In the genomic region with DNA sequence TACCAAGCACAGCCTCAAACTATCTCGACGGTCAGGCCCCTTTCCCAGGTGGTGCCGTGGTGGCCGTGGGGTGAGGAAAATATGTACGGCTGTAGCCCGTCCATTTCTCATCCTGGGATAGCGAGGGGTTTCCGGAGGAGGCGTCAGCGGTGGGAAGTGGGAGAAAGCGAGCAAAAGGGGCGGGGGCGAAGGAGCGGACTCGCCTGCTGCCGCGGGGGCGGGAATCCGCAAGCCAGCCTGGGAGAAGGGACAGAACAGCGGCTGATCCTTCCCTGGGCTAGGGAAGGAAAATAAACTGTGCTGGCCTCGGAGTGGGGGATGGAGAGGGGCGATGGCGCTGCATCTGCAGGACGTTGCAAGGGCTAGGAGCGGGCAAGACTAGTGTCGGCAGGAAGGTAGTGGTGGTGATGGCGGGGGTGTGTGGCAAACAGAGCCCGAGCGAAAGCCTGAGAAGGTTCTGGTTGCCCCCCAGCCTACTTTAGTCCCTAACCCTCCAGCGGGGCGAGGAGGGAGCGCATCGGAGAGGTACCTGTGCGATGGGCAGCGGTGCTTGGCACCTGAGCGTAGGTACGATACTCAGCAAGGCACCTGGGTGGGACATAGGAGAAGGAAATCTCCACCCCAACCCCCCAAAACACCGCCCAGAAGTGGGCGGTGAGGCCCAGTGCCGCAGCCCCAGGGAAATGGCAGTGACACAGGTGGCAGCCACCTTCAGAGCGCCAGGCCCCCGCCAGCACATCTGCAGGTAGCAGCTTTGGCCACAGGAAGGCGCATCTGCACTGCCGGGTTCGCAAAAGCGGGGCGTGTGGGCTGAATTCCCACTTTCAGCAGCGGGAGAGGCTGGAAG, we compare ENCODE assay signal across 1 cellular context.
A peak's percentile ranks its signal among the peaks of the same experiment; 100 is the strongest.
TF ChIP-seq lines count a peak whose summit lies in the region.

No MANE protein-coding gene starts in this region.

TF ChIP-seq in HEK293, 187 proteins besides CTCF, POLR2A, EP300 and RAD21 (continued from another document and continues in another):
- peak; percentile 88 for TF ChIP-seq ZXDB (tag by site-specific recombination; IDR thresholded peaks at IDR 0.05)
- TF ChIP-seq, protein P1, sequence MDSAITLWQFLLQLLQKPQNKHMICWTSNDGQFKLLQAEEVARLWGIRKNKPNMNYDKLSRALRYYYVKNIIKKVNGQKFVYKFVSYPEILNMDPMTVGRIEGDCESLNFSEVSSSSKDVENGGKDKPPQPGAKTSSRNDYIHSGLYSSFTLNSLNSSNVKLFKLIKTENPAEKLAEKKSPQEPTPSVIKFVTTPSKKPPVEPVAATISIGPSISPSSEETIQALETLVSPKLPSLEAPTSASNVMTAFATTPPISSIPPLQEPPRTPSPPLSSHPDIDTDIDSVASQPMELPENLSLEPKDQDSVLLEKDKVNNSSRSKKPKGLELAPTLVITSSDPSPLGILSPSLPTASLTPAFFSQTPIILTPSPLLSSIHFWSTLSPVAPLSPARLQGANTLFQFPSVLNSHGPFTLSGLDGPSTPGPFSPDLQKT (IDR thresholded peaks at IDR 0.05; ENCODE audit: borderline replicate concordance, low read depth, low read length), result no peak
- TF ChIP-seq ZNF140 (tag by site-specific recombination; IDR thresholded peaks at IDR 0.05), result no peak
- TF ChIP-seq, protein P2, sequence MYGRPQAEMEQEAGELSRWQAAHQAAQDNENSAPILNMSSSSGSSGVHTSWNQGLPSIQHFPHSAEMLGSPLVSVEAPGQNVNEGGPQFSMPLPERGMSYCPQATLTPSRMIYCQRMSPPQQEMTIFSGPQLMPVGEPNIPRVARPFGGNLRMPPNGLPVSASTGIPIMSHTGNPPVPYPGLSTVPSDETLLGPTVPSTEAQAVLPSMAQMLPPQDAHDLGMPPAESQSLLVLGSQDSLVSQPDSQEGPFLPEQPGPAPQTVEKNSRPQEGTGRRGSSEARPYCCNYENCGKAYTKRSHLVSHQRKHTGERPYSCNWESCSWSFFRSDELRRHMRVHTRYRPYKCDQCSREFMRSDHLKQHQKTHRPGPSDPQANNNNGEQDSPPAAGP (tag by site-specific recombination; IDR thresholded peaks at IDR 0.05), result no peak
- no peak for TF ChIP-seq ZSCAN30 (tag by site-specific recombination; IDR thresholded peaks at IDR 0.05)
- no peak for TF ChIP-seq GLI2 (tag by site-specific recombination; IDR thresholded peaks at IDR 0.05; ENCODE audit: borderline replicate concordance, low read depth)
- no peak for TF ChIP-seq TCF7L2 (IDR thresholded peaks at IDR 0.05; ENCODE audit: borderline replicate concordance, low read depth, low read length)
- TF ChIP-seq, protein P3, sequence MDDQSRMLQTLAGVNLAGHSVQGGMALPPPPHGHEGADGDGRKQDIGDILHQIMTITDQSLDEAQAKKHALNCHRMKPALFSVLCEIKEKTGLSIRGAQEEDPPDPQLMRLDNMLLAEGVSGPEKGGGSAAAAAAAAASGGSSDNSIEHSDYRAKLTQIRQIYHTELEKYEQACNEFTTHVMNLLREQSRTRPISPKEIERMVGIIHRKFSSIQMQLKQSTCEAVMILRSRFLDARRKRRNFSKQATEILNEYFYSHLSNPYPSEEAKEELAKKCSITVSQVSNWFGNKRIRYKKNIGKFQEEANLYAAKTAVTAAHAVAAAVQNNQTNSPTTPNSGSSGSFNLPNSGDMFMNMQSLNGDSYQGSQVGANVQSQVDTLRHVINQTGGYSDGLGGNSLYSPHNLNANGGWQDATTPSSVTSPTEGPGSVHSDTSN (CRISPR knock-in tag; IDR thresholded peaks at IDR 0.05), result no peak
- no peak for TF ChIP-seq ZNF473 (tag by site-specific recombination; IDR thresholded peaks at IDR 0.05)
- TF ChIP-seq ZNF530 (tag by site-specific recombination; IDR thresholded peaks at IDR 0.05; ENCODE audit: low read depth), result no peak
- TF ChIP-seq ZBTB21 (tag by site-specific recombination; IDR thresholded peaks at IDR 0.05), result no peak
- TF ChIP-seq, protein P4, sequence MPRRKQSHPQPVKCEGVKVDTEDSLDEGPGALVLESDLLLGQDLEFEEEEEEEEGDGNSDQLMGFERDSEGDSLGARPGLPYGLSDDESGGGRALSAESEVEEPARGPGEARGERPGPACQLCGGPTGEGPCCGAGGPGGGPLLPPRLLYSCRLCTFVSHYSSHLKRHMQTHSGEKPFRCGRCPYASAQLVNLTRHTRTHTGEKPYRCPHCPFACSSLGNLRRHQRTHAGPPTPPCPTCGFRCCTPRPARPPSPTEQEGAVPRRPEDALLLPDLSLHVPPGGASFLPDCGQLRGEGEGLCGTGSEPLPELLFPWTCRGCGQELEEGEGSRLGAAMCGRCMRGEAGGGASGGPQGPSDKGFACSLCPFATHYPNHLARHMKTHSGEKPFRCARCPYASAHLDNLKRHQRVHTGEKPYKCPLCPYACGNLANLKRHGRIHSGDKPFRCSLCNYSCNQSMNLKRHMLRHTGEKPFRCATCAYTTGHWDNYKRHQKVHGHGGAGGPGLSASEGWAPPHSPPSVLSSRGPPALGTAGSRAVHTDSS (tag by site-specific recombination; IDR thresholded peaks at IDR 0.05), result no peak
- no peak for TF ChIP-seq ZNF585B (tag by site-specific recombination; IDR thresholded peaks at IDR 0.05)
- TF ChIP-seq ZNF658 (tag by site-specific recombination; IDR thresholded peaks at IDR 0.05), result no peak
- TF ChIP-seq, protein P5, sequence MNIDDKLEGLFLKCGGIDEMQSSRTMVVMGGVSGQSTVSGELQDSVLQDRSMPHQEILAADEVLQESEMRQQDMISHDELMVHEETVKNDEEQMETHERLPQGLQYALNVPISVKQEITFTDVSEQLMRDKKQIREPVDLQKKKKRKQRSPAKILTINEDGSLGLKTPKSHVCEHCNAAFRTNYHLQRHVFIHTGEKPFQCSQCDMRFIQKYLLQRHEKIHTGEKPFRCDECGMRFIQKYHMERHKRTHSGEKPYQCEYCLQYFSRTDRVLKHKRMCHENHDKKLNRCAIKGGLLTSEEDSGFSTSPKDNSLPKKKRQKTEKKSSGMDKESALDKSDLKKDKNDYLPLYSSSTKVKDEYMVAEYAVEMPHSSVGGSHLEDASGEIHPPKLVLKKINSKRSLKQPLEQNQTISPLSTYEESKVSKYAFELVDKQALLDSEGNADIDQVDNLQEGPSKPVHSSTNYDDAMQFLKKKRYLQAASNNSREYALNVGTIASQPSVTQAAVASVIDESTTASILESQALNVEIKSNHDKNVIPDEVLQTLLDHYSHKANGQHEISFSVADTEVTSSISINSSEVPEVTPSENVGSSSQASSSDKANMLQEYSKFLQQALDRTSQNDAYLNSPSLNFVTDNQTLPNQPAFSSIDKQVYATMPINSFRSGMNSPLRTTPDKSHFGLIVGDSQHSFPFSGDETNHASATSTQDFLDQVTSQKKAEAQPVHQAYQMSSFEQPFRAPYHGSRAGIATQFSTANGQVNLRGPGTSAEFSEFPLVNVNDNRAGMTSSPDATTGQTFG (tag by site-specific recombination; IDR thresholded peaks at IDR 0.05; ENCODE audit: borderline replicate concordance), result no peak
- TF ChIP-seq, protein P6, sequence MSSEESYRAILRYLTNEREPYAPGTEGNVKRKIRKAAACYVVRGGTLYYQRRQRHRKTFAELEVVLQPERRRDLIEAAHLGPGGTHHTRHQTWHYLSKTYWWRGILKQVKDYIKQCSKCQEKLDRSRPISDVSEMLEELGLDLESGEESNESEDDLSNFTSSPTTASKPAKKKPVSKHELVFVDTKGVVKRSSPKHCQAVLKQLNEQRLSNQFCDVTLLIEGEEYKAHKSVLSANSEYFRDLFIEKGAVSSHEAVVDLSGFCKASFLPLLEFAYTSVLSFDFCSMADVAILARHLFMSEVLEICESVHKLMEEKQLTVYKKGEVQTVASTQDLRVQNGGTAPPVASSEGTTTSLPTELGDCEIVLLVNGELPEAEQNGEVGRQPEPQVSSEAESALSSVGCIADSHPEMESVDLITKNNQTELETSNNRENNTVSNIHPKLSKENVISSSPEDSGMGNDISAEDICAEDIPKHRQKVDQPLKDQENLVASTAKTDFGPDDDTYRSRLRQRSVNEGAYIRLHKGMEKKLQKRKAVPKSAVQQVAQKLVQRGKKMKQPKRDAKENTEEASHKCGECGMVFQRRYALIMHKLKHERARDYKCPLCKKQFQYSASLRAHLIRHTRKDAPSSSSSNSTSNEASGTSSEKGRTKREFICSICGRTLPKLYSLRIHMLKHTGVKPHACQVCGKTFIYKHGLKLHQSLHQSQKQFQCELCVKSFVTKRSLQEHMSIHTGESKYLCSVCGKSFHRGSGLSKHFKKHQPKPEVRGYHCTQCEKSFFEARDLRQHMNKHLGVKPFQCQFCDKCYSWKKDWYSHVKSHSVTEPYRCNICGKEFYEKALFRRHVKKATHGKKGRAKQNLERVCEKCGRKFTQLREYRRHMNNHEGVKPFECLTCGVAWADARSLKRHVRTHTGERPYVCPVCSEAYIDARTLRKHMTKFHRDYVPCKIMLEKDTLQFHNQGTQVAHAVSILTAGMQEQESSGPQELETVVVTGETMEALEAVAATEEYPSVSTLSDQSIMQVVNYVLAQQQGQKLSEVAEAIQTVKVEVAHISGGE (tag by site-specific recombination; conservative IDR thresholded peaks at IDR 0.05; ENCODE audit: low read depth), result no peak
- TF ChIP-seq, protein P7, sequence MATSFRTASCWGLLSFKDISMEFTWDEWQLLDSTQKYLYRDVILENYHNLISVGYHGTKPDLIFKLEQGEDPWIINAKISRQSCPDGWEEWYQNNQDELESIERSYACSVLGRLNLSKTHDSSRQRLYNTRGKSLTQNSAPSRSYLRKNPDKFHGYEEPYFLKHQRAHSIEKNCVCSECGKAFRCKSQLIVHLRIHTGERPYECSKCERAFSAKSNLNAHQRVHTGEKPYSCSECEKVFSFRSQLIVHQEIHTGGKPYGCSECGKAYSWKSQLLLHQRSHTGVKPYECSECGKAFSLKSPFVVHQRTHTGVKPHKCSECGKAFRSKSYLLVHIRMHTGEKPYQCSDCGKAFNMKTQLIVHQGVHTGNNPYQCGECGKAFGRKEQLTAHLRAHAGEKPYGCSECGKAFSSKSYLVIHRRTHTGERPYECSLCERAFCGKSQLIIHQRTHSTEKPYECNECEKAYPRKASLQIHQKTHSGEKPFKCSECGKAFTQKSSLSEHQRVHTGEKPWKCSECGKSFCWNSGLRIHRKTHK (tag by site-specific recombination; IDR thresholded peaks at IDR 0.05), result no peak
- TF ChIP-seq ZNF155 (tag by site-specific recombination; IDR thresholded peaks at IDR 0.05), result no peak
- TF ChIP-seq ZBTB48 (tag by site-specific recombination; IDR thresholded peaks at IDR 0.05), result peak; percentile 71
- TF ChIP-seq ZFP3 (tag by site-specific recombination; IDR thresholded peaks at IDR 0.05; ENCODE audit: low read depth), result no peak
- TF ChIP-seq MZF1 (tag by site-specific recombination; IDR thresholded peaks at IDR 0.05; ENCODE audit: borderline replicate concordance), result no peak
- TF ChIP-seq ZNF76 (tag by site-specific recombination; IDR thresholded peaks at IDR 0.05; ENCODE audit: borderline replicate concordance, low read depth), result peak; percentile 36; the same call in 1 of the 2 replicates
- TF ChIP-seq, protein P8, sequence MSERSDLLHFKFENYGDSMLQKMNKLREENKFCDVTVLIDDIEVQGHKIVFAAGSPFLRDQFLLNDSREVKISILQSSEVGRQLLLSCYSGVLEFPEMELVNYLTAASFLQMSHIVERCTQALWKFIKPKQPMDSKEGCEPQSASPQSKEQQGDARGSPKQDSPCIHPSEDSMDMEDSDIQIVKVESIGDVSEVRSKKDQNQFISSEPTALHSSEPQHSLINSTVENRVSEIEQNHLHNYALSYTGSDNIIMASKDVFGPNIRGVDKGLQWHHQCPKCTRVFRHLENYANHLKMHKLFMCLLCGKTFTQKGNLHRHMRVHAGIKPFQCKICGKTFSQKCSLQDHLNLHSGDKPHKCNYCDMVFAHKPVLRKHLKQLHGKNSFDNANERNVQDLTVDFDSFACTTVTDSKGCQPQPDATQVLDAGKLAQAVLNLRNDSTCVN (tag by site-specific recombination; optimal IDR thresholded peaks at IDR 0.05), result peak; percentile 29
- TF ChIP-seq HOXA7 (CRISPR knock-in tag; IDR thresholded peaks at IDR 0.05; ENCODE audit: borderline replicate concordance), result no peak
- TF ChIP-seq ZNF274 (IDR thresholded peaks at IDR 0.05; ENCODE audit: low read length), result no peak
- TF ChIP-seq ZNF274 (tag by site-specific recombination; IDR thresholded peaks at IDR 0.05; ENCODE audit: borderline replicate concordance), result no peak
- TF ChIP-seq KLF9 (tag by site-specific recombination; IDR thresholded peaks at IDR 0.05; ENCODE audit: low read depth), result peak; percentile 72
- 0 out of 2 replicates have a peak, but pooled peaks have one; percentile 33 for TF ChIP-seq KLF8 (tag by site-specific recombination; IDR thresholded peaks at IDR 0.05)
- no peak for TF ChIP-seq KLF10 (tag by site-specific recombination; IDR thresholded peaks at IDR 0.05)
- no peak for TF ChIP-seq ZNF16 (tag by site-specific recombination; IDR thresholded peaks at IDR 0.05; ENCODE audit: low read depth)
- TF ChIP-seq ZNF548 (tag by site-specific recombination; IDR thresholded peaks at IDR 0.05), result no peak
- no peak for TF ChIP-seq ZNF248 (tag by site-specific recombination; IDR thresholded peaks at IDR 0.05)
- TF ChIP-seq, protein P9, sequence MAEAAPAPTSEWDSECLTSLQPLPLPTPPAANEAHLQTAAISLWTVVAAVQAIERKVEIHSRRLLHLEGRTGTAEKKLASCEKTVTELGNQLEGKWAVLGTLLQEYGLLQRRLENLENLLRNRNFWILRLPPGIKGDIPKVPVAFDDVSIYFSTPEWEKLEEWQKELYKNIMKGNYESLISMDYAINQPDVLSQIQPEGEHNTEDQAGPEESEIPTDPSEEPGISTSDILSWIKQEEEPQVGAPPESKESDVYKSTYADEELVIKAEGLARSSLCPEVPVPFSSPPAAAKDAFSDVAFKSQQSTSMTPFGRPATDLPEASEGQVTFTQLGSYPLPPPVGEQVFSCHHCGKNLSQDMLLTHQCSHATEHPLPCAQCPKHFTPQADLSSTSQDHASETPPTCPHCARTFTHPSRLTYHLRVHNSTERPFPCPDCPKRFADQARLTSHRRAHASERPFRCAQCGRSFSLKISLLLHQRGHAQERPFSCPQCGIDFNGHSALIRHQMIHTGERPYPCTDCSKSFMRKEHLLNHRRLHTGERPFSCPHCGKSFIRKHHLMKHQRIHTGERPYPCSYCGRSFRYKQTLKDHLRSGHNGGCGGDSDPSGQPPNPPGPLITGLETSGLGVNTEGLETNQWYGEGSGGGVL (tag by site-specific recombination; IDR thresholded peaks at IDR 0.05), result peak; percentile 62
- TF ChIP-seq EGR2 (tag by site-specific recombination; IDR thresholded peaks at IDR 0.05; ENCODE audit: low read depth), result peak; percentile 77
- TF ChIP-seq, protein P10, sequence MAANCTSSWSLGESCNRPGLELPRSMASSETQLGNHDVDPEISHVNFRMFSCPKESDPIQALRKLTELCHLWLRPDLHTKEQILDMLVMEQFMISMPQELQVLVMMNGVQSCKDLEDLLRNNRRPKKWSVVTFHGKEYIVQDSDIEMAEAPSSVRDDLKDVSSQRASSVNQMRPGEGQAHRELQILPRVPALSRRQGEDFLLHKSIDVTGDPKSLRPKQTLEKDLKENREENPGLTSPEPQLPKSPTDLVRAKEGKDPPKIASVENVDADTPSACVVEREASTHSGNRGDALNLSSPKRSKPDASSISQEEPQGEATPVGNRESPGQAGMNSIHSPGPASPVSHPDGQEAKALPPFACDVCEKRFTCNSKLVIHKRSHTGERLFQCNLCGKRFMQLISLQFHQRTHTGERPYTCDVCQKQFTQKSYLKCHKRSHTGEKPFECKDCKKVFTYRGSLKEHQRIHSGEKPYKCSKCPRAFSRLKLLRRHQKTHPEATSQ (tag by site-specific recombination; IDR thresholded peaks at IDR 0.05), result no peak
- no peak for TF ChIP-seq ZNF529 (tag by site-specific recombination; IDR thresholded peaks at IDR 0.05; ENCODE audit: insufficient replicate concordance)
- TF ChIP-seq SP3 (tag by site-specific recombination; IDR thresholded peaks at IDR 0.05), result peak; percentile 65
- TF ChIP-seq ZNF571 (tag by site-specific recombination; IDR thresholded peaks at IDR 0.05), result no peak
- no peak for TF ChIP-seq OVOL3 (tag by site-specific recombination; IDR thresholded peaks at IDR 0.05)
